1 cellular context compared by ENCODE assay signal in genomic region chr2:3376821-3377220, GRCh38.
TF ChIP-seq lines count a peak whose summit lies in the region.

No MANE protein-coding gene starts in this region.

TF ChIP-seq in GM12878, 131 proteins besides CTCF, POLR2A, EP300 and RAD21:
- TF ChIP-seq CBX3 (IDR thresholded peaks at IDR 0.05; ENCODE audit: borderline replicate concordance, low read depth) (no peak), PBX3 (IDR thresholded peaks at IDR 0.05; ENCODE audit: insufficient replicate concordance, low read depth, low read length) (no peak), JUND (IDR thresholded peaks at IDR 0.05; ENCODE audit: low read depth, low read length) (no peak), FOXM1 (IDR thresholded peaks at IDR 0.05; ENCODE audit: low read depth, low read length) (no peak), DPF2 (IDR thresholded peaks at IDR 0.05) (no peak)
TF ChIP-seq in GM12878: peak in this region for 0.
